ENCODE assay signal across 1 cellular context in genomic region chr16:84502075-84502474, GRCh38.
TF ChIP-seq lines count a peak whose summit lies in the region.

No MANE protein-coding gene starts in this region.

TF ChIP-seq in SK-N-SH treated with all-trans-retinoic acid at 6 μM for 48 hours, 23 proteins besides CTCF, POLR2A, EP300 and RAD21:
- TF ChIP-seq ZC3H10 (CRISPR knock-in tag; IDR thresholded peaks at IDR 0.05) (no peak), ZNF565 (CRISPR knock-in tag; conservative IDR thresholded peaks at IDR 0.05; ENCODE audit: low read depth) (no peak), ARNTL (CRISPR knock-in tag; IDR thresholded peaks at IDR 0.05; ENCODE audit: borderline replicate concordance, low read depth) (no peak), ZFP3 (CRISPR knock-in tag; IDR thresholded peaks at IDR 0.05) (no peak), OSR1 (CRISPR knock-in tag; IDR thresholded peaks at IDR 0.05) (no peak), SNAI2 (CRISPR knock-in tag; IDR thresholded peaks at IDR 0.05) (no peak)
